29 cellular contexts compared by ENCODE assay signal in genomic region chr13:51607165-51607564, GRCh38.
"Had no signal": no experiment of that assay in that cellular context is flagged by ENCODE, and none has a peak within 500 bp of the region (broad histone marks: within the 10 kb centered on the region; RNA-seq: fewer than 3 reads in every experiment).

No MANE protein-coding gene starts in this region.

- H3K4me1 ChIP-seq: psoas muscle had no signal

- FAIRE-seq: small intestine, TTC549 had no signal

- H3K27ac Mint-ChIP-seq: activated CD4-positive, alpha-beta memory T cell treated with anti-CD3 and anti-CD28 coated beads for 36 hours; activated CD4-positive, alpha-beta T cell treated with anti-CD3 and anti-CD28 coated beads, Interleukin-2, amount 10 ng/mL, durations not matched to agents 24 days and 14 days; activated naive CD4-positive, alpha-beta T cell treated with anti-CD3 and anti-CD28 coated beads for 36 hours; activated naive CD8-positive, alpha-beta T cell treated with anti-CD3 and anti-CD28 coated beads for 36 hours; activated T-helper 1 cell treated with anti-CD3 and anti-CD28 coated beads, Interleukin-12 subunit alpha, Interleukin-12 subunit beta, Interleukin-2, Interleukin-4 antibody, amounts not matched to agents 30 ng/mL and 10 ng/mL and 1 ng/mL, durations not matched to agents 14 hours and 24 hours and 36 hours; mesothelial cell of epicardium; naive thymus-derived CD4-positive, alpha-beta T cell; stimulated activated effector memory CD8-positive, alpha-beta T cell treated with anti-CD3 and anti-CD28 coated beads, Interleukin-12 subunit alpha, Interleukin-12 subunit beta, amount 100 ng/mL, for 72 hours; stimulated activated naive CD8-positive, alpha-beta T cell treated with anti-CD3 and anti-CD28 coated beads, Interleukin-15, amount 100 ng/mL, for 72 hours had no signal

- H3K36me3 Mint-ChIP-seq: stimulated activated effector memory CD8-positive, alpha-beta T cell treated with anti-CD3 and anti-CD28 coated beads, Interleukin-12 subunit alpha, Interleukin-12 subunit beta, amount 100 ng/mL, for 72 hours had no signal

- H3K9me3 Mint-ChIP-seq: activated CD4-positive, alpha-beta memory T cell treated with anti-CD3 and anti-CD28 coated beads for 36 hours; activated naive CD4-positive, alpha-beta T cell treated with anti-CD3 and anti-CD28 coated beads for 36 hours; activated naive CD8-positive, alpha-beta T cell treated with anti-CD3 and anti-CD28 coated beads for 36 hours; stimulated activated effector memory CD8-positive, alpha-beta T cell treated with anti-CD3 and anti-CD28 coated beads, Interleukin-12 subunit alpha, Interleukin-12 subunit beta, amount 100 ng/mL, for 72 hours had no signal

- H3K27ac ChIP-seq: adrenal gland, body of pancreas, cardiac muscle cell, coronary artery, left ventricle myocardium inferior, parathyroid adenoma, psoas muscle, sigmoid colon, WERI-Rb-1 had no signal

- H3K4me1 Mint-ChIP-seq: mesothelial cell of epicardium had no signal

- ATAC-seq: body of pancreas; naive thymus-derived CD4-positive, alpha-beta T cell; psoas muscle; stimulated activated effector memory CD8-positive, alpha-beta T cell treated with anti-CD3 and anti-CD28 coated beads, Interleukin-12 subunit alpha, Interleukin-12 subunit beta, amount 100 ng/mL, for 72 hours; stimulated activated naive CD8-positive, alpha-beta T cell treated with anti-CD3 and anti-CD28 coated beads, Interleukin-15, amount 100 ng/mL, for 72 hours had no signal

- H3K27me3 Mint-ChIP-seq: activated CD4-positive, alpha-beta memory T cell treated with anti-CD3 and anti-CD28 coated beads for 36 hours; activated CD4-positive, alpha-beta T cell treated with anti-CD3 and anti-CD28 coated beads, Interleukin-2, amount 10 ng/mL, durations not matched to agents 24 days and 14 days; activated naive CD8-positive, alpha-beta T cell treated with anti-CD3 and anti-CD28 coated beads for 36 hours; stimulated activated naive CD8-positive, alpha-beta T cell treated with anti-CD3 and anti-CD28 coated beads, Interleukin-15, amount 100 ng/mL, for 72 hours had no signal

- H3K4me3 Mint-ChIP-seq: activated CD4-positive, alpha-beta memory T cell treated with anti-CD3 and anti-CD28 coated beads for 36 hours; activated CD4-positive, alpha-beta T cell treated with anti-CD3 and anti-CD28 coated beads, Interleukin-2, amount 10 ng/mL, durations not matched to agents 24 days and 14 days; activated naive CD4-positive, alpha-beta T cell treated with anti-CD3 and anti-CD28 coated beads for 36 hours; activated naive CD8-positive, alpha-beta T cell treated with anti-CD3 and anti-CD28 coated beads for 36 hours; activated T-helper 1 cell treated with anti-CD3 and anti-CD28 coated beads, Interleukin-12 subunit alpha, Interleukin-12 subunit beta, Interleukin-2, Interleukin-4 antibody, amounts not matched to agents 30 ng/mL and 10 ng/mL and 1 ng/mL, durations not matched to agents 14 hours and 24 hours and 36 hours; mesothelial cell of epicardium; naive thymus-derived CD4-positive, alpha-beta T cell; stimulated activated effector memory CD8-positive, alpha-beta T cell treated with anti-CD3 and anti-CD28 coated beads, Interleukin-12 subunit alpha, Interleukin-12 subunit beta, amount 100 ng/mL, for 72 hours; stimulated activated naive CD8-positive, alpha-beta T cell treated with anti-CD3 and anti-CD28 coated beads, Interleukin-15, amount 100 ng/mL, for 72 hours had no signal

- H3K36me3 ChIP-seq: adrenal gland, cardiac muscle cell, left ventricle myocardium inferior, sigmoid colon, WERI-Rb-1 had no signal

- H3K27me3 ChIP-seq: adrenal gland, body of pancreas, cardiac muscle cell, dorsolateral prefrontal cortex, sigmoid colon had no signal

- DNase-seq: activated CD4-positive, alpha-beta memory T cell treated with anti-CD3 and anti-CD28 coated beads for 36 hours; activated CD4-positive, alpha-beta T cell treated with anti-CD3 and anti-CD28 coated beads, Interleukin-2, amount 10 ng/mL, durations not matched to agents 24 days and 14 days; activated CD4-positive, CD25-positive, alpha-beta regulatory T cell treated with anti-CD3 and anti-CD28 coated beads, Interleukin-2, amount 50 U/mL, for 72 hours; activated CD8-positive, alpha-beta memory T cell treated with anti-CD3 and anti-CD28 coated beads, Interleukin-2, amount 50 U/mL, for 4 hours; activated effector memory CD4-positive, alpha-beta T cell treated with anti-CD3 and anti-CD28 coated beads, Interleukin-2, amount 50 U/mL, for 16 hours; activated naive CD4-positive, alpha-beta T cell treated with anti-CD3 and anti-CD28 coated beads for 36 hours; activated naive CD8-positive, alpha-beta T cell treated with anti-CD3 and anti-CD28 coated beads for 36 hours; activated T-cell treated with anti-CD3 and anti-CD28 coated beads, Interleukin-2, amount 50 U/mL, for 1 hour; adrenal gland; aorta; body of pancreas; dorsolateral prefrontal cortex; effector memory CD4-positive, alpha-beta T cell; left ventricle myocardium inferior; naive thymus-derived CD4-positive, alpha-beta T cell; psoas muscle; sigmoid colon; small intestine; stimulated activated CD4-positive, alpha-beta T cell treated with anti-CD3 and anti-CD28 coated beads, Interleukin-4, amount 100 ng/mL, for 24 hours; stimulated activated naive CD8-positive, alpha-beta T cell treated with anti-CD3 and anti-CD28 coated beads, Interleukin-15, amount 100 ng/mL, for 72 hours; substantia nigra; WERI-Rb-1 had no signal

- H3K9me3 ChIP-seq: adrenal gland, body of pancreas, psoas muscle, sigmoid colon had no signal

- H3K4me3 ChIP-seq: adrenal gland, body of pancreas, cardiac muscle cell, coronary artery, dorsolateral prefrontal cortex, left ventricle myocardium inferior, psoas muscle, sigmoid colon had no signal
